8 cellular contexts compared by ENCODE assay signal in the genomic region with DNA sequence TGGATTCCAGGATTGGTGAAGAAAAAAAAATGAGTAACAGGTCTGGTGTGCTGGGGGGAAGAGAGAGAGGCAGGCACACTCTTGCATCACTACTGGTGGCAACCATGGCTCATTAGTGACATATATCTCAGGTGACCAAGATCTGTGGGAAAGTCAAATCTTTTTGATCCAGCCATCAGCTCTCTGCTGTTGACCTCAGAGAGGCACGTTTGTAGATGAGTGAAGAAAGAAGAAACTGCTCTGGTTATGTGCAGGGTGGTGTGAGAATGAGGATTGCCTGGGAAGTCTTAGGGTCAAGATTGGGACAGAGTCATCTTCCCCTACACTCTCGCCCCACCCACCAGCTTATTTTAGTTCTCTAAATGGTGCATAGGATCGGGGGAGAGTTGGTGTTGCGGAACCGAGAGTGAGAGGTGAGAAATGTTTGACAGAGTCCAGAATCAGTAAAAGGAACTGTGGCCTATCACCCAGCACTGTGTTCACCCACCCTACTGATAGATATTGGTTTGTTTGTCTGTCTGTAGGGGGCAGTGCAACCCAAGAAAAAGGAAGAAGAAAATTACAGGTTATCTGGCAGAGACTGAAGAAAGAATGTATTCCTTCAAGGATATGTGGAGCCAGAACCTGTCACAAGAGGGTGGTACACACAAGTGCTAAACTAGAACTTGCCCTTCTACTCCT. TPM values are rescaled to one million over a fixed set of nuclear protein-coding genes. Genes with fewer than 3 reads are reported as not detected.
DNase-seq lines count a peak whose midpoint lies in the region; ATAC-seq and TF ChIP-seq lines count a peak whose summit lies in the region.

No MANE protein-coding gene starts in this region.

- H3K4me3 ChIP-seq in astrocyte of the spinal cord (ENCODE audit: low read depth, low read length) (no peak overlapping the region), spleen (no peak overlapping the region)

- TF ChIP-seq CTCF in astrocyte of the spinal cord (IDR thresholded peaks at IDR 0.05; ENCODE audit: low read depth, low read length) (peak; percentile 45), spleen (IDR thresholded peaks at IDR 0.05 in 8 of 11, conservative IDR thresholded peaks at IDR 0.05 in 3 of 11) (peak in 10 of 11 experiments; percentile 19 to 81 (median 60))

- DNase-seq in activated T-cell treated with anti-CD3 and anti-CD28 coated beads for 24 hours (ENCODE audit: low read depth) (peak; percentile 17), NOMO-1 treated with DMSO at 0.1 percent for 48 hours (lab: John Stamatoyannopoulos, UW; ENCODE audit: unreplicated experiment) (peak; percentile 75), astrocyte of the spinal cord (ENCODE audit: low read depth, low spot score) (peak; percentile 74), hippocampal formation (lab: John Stamatoyannopoulos, UW) (peak; percentile 6 to 47), spleen (no peak)
- DNase-seq in activated T-cell treated with anti-CD3 and anti-CD28 coated beads, Interleukin-2, amount 50 U/mL, for 1 hour: no peak

- no peak overlapping the region for H3K27ac ChIP-seq in spleen

- H3K27me3 ChIP-seq in spleen (replicated peaks in 1 of 7): peaks cover 0 to 29% (median 0%) of the 10 kb centered on the region in 7 donors

- intact Hi-C loops in spleen (cut with DNase I; ENCODE audit: low total_unique reads): loop anchor here (5.0 kb wide), 1 partner anchor 201 kb away; no protein-coding TSS in a partner anchor

- no peaks in the 10 kb centered on the region for H3K36me3 ChIP-seq in spleen

- no peaks in the 10 kb centered on the region for H3K9me3 ChIP-seq in spleen

- ATAC-seq in GM21423 (IDR thresholded peaks at IDR 0.05; ENCODE audit: unreplicated experiment) (peak; percentile 99), HG03558 (IDR thresholded peaks at IDR 0.05; ENCODE audit: extremely low read depth, unreplicated experiment) (peak; percentile 91)

- in situ Hi-C loops in astrocyte of the spinal cord (cut with HindIII; ENCODE audit: low sequenced_read_pairs): no loop called here

- H3K4me1 ChIP-seq in spleen: no peaks in the 10 kb centered on the region

- TF ChIP-seq POLR2A in spleen (IDR thresholded peaks at IDR 0.05): no peak

- 9 to 20% (median 11%) methylated on average over 5 of the region's 5 CpGs for WGBS in spleen, 5 donors

RNA-seq across cellular contexts. Expression of a gene that starts 21.9 kb away (rescaled TPM):
- 10 to 100 TPM; 31.0 to 62.4 (median 44.7) TPM for total RNA-seq in spleen
- 10 to 100 TPM; 34.2 to 42.0 (median 38.5) TPM for polyA plus RNA-seq in spleen

RNA-seq across cellular contexts. Expression of a gene that starts 27.1 kb away (rescaled TPM):
- 10 to 100 TPM; 61.9 to 90.4 (median 79.8) TPM for total RNA-seq in spleen
- 10 to 100 TPM; 16.8 to 35.4 (median 16.9) TPM for polyA plus RNA-seq in spleen

RNA-seq across cellular contexts. Expression of a gene that starts 45.5 kb away (rescaled TPM):
- 10 to 100 TPM; 10.9 to 22.8 (median 18.0) TPM for total RNA-seq in spleen
- 10 to 100 TPM in 1 of 3 donors, 1 to 10 TPM in 2; 5.2 to 12.3 (median 6.9) TPM for polyA plus RNA-seq in spleen

Comparison
In these comparisons a context has a peak if more than half of its experiments do, and no peak if none do; other contexts are left out.
1. DNase-seq: peak in activated T-cell treated with anti-CD3 and anti-CD28 coated beads for 24 hours (single experiment), NOMO-1 treated with DMSO at 0.1 percent for 48 hours (single experiment), astrocyte of the spinal cord (single experiment) and hippocampal formation (2 of 2); none in activated T-cell treated with anti-CD3 and anti-CD28 coated beads, Interleukin-2, amount 50 U/mL, for 1 hour (single experiment) and spleen (single experiment).